9 cellular contexts compared by ENCODE assay signal in the genomic region with DNA sequence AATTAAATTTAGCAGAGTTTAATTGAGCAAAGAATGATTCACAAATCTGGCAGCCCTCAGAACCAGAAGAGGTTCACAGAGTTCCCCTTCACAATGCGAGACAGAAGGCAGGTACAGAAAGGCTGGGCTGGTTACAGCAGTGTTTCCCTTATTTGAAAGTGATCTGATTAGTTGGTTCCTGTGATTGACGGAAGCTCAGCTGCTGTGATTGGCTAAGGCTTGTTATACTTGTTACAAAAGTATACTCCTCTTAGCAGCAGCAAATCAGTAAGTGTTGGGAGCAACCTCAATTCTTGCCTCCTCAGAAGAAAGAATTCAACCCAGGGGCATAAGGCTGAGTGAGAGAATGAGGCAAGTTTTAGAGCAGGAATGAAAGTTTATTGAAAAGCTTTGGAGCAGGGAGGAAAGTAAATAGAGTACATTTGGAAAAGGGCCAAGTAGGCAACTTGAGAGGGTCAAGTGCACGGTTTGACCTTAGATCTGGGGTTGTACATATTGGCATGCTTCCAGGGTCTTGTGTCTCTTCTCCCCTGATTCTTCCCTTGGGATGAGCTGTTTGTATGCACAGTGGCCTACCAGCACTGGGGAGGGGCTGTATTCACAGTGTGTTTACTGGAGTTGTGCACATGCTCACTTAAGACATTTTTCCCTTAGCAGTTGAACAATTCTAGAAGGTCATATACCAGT.
A peak's percentile ranks its signal among the peaks of the same experiment; 100 is the strongest.
DNase-seq lines count a peak whose midpoint lies in the region; ATAC-seq and TF ChIP-seq lines count a peak whose summit lies in the region.
"Had no signal": no experiment of that assay in that cellular context is flagged by ENCODE, and none has a peak within 500 bp of the region (broad histone marks: within the 10 kb centered on the region; RNA-seq: fewer than 3 reads in every experiment).

No MANE protein-coding gene starts in this region.

- H3K27ac ChIP-seq in upper lobe of left lung = peak overlapping the region in 2 of 4 donors; percentile 1 to 56
- H3K27ac ChIP-seq in effector memory CD4-positive, alpha-beta T cell (ENCODE audit: insufficient read depth, low read length, poor library complexity, severe bottlenecking) = no peak overlapping the region

- H3K4me3 Mint-ChIP-seq in brain = peak overlapping the region in 2 of 5 experiments; percentile 15 to 19

- TF ChIP-seq EP300 in upper lobe of left lung (IDR thresholded peaks at IDR 0.05) = no peak

- H3K27me3 Mint-ChIP-seq in brain = peaks cover 4% of the 10 kb centered on the region

- H3K4me1 ChIP-seq in upper lobe of left lung = peaks cover 15 to 24% (median 20%) of the 10 kb centered on the region in 4 donors
- H3K4me1 ChIP-seq in effector memory CD4-positive, alpha-beta T cell (ENCODE audit: control insufficient read depth, insufficient read depth, low read length, poor library complexity, severe bottlenecking) = no peaks in the 10 kb centered on the region

- no peaks in the 10 kb centered on the region for H3K9me3 ChIP-seq in upper lobe of left lung
- no peaks in the 10 kb centered on the region for H3K9me3 ChIP-seq in effector memory CD4-positive, alpha-beta T cell (ENCODE audit: control insufficient read depth, low read length)

- H3K4me3 ChIP-seq in upper lobe of left lung = no peak overlapping the region
- H3K4me3 ChIP-seq in effector memory CD4-positive, alpha-beta T cell (ENCODE audit: insufficient read depth, low read depth, low read length, poor library complexity, severe bottlenecking) = no peak overlapping the region

- ATAC-seq in upper lobe of left lung (ENCODE audit: low FRiP score in 2 of 2) = peak; percentile 60 to 93
- ATAC-seq in HG03457 (IDR thresholded peaks at IDR 0.05; ENCODE audit: unreplicated experiment) = no peak

- 34 to 48% methylated on average over 3 of the region's 3 CpGs for WGBS in upper lobe of left lung, 2 donors

- TF ChIP-seq POLR2A in upper lobe of left lung (IDR thresholded peaks at IDR 0.05) = no peak

- H3K27me3 ChIP-seq in upper lobe of left lung = no peaks in the 10 kb centered on the region
- H3K27me3 ChIP-seq in effector memory CD4-positive, alpha-beta T cell (replicated peaks; ENCODE audit: control insufficient read depth, insufficient read depth, low read length, poor library complexity, severe bottlenecking) = no peaks in the 10 kb centered on the region

- peak; percentile 45 to 49 for DNase-seq in NCI-H187 (lab: John Stamatoyannopoulos, UW)
- DNase-seq in NCI-H187 treated with DMSO at 0.1 percent for 48 hours (lab: John Stamatoyannopoulos, UW) = no peak
- peak; percentile 53 for DNase-seq in left kidney (ENCODE audit: low read depth, low spot score)
- peak in 1 of 2 donors; percentile 59 for DNase-seq in upper lobe of left lung
- DNase-seq in Kasumi-1 (lab: John Stamatoyannopoulos, UW) = no peak
- no peak for DNase-seq in effector memory CD4-positive, alpha-beta T cell
- DNase-seq: MV-4-11 had no signal

- TF ChIP-seq CTCF in brain (conservative IDR thresholded peaks at IDR 0.05) (no peak), upper lobe of left lung (IDR thresholded peaks at IDR 0.05) (no peak)

- peaks cover 3 to 10% (median 7%) of the 10 kb centered on the region in 5 experiments for H3K9me3 Mint-ChIP-seq in brain

- peak overlapping the region in 4 of 5 experiments; percentile 25 to 94 (median 55) for H3K27ac Mint-ChIP-seq in brain

- no peaks in the 10 kb centered on the region for H3K36me3 ChIP-seq in upper lobe of left lung
- no peaks in the 10 kb centered on the region for H3K36me3 ChIP-seq in effector memory CD4-positive, alpha-beta T cell (ENCODE audit: control insufficient read depth, insufficient read depth, low read length)

- peaks cover 21% of the 10 kb centered on the region for H3K36me3 Mint-ChIP-seq in brain

- peaks cover 57% of the 10 kb centered on the region for H3K4me1 Mint-ChIP-seq in brain

Comparison
In these comparisons a context has a peak if more than half of its experiments do, and no peak if none do; other contexts are left out.
1. DNase-seq: peak in NCI-H187 (2 of 2) and left kidney (single experiment); none in NCI-H187 treated with DMSO at 0.1 percent for 48 hours (single experiment), Kasumi-1 (0 of 2) and effector memory CD4-positive, alpha-beta T cell (0 of 3).